35 cellular contexts compared by ENCODE assay signal in the genomic region with DNA sequence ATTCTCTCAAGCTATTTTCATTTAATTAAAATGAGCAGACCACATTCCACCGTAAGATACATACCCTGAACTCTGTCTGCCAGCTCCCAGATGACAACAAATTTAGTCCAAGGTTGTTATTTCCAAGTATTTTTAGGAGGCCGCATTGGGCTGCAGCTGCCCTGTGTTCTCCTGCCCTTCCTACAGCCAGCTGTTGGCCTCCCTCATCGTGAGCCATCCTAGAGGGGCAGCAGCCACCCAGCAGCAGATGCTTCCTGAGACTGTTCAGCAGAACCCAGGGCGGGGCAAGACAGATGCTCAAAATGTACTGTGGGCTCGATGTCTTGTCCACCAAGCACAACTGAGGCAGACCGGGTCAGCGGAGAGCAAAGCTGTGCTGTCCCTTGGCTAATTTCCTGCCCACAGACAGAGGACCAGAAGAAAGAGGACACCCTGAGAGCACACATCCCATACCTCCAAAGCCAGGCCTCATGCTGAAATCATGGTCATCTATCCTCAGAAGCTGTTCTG. TPM values are rescaled to one million over a fixed set of nuclear protein-coding genes. Genes with fewer than 3 reads are reported as not detected.
"Had no signal": no experiment of that assay in that cellular context is flagged by ENCODE, and none has a peak within 500 bp of the region (broad histone marks: within the 10 kb centered on the region; RNA-seq: fewer than 3 reads in every experiment).

No MANE protein-coding gene starts in this region.

- H3K4me3 Mint-ChIP-seq: naive B cell; naive thymus-derived CD8-positive, alpha-beta T cell; natural killer cell treated with Interleukin-12 subunit alpha and Interleukin-12 subunit beta and Interleukin-15 and Interleukin-18, amount 100 ng/mL, for 72 hours; neural progenitor cell; stimulated activated memory B cell treated with anti-CD40 and anti-IgM and Interleukin-4, amounts not matched to agents 10 μg/mL and 1 μg/mL and 100 μg/mL, for 72 hours; stimulated activated naive CD8-positive, alpha-beta T cell treated with anti-CD3 and anti-CD28 coated beads, Interleukin-15, amount 100 ng/mL, for 72 hours; type B pancreatic cell had no signal

- H3K27ac ChIP-seq: neural progenitor cell, pancreas, prostate gland, right lobe of liver, sigmoid colon, skin epidermis, spleen, suprapubic skin, testis, tibial artery, transverse colon, upper lobe of right lung, uterus had no signal

- H3K9ac ChIP-seq: neural progenitor cell had no signal

- H3K27me3 ChIP-seq: neural progenitor cell, pancreas, right lobe of liver, sigmoid colon, spleen, suprapubic skin, testis, tibial artery, transverse colon, upper lobe of right lung, uterus had no signal

- H3K4me2 ChIP-seq: neural progenitor cell, smooth muscle cell had no signal

- H3K9me3 Mint-ChIP-seq: natural killer cell treated with Interleukin-12 subunit alpha and Interleukin-12 subunit beta and Interleukin-15 and Interleukin-18, amount 100 ng/mL, for 72 hours; stimulated activated memory B cell treated with anti-CD40 and anti-IgM and Interleukin-4, amounts not matched to agents 10 μg/mL and 1 μg/mL and 100 μg/mL, for 72 hours; type B pancreatic cell had no signal

- H3K4me3 ChIP-seq: neural progenitor cell, pancreas, prostate gland, right lobe of liver, sigmoid colon, skin epidermis, smooth muscle cell, spleen, suprapubic skin, testis, tibial artery, transverse colon, upper lobe of right lung, uterus had no signal

- H3K36me3 ChIP-seq: neural progenitor cell, pancreas, prostate gland, right lobe of liver, sigmoid colon, spleen, suprapubic skin, tibial artery, transverse colon, upper lobe of right lung, uterus had no signal

- H3K36me3 Mint-ChIP-seq: naive B cell; natural killer cell treated with Interleukin-12 subunit alpha and Interleukin-12 subunit beta and Interleukin-15 and Interleukin-18, amount 100 ng/mL, for 72 hours; neural progenitor cell; stimulated activated memory B cell treated with anti-CD40 and anti-IgM and Interleukin-4, amounts not matched to agents 10 μg/mL and 1 μg/mL and 100 μg/mL, for 72 hours; type B pancreatic cell had no signal

- H2AFZ ChIP-seq: neural progenitor cell had no signal

- H3K27ac Mint-ChIP-seq: naive B cell; naive thymus-derived CD8-positive, alpha-beta T cell; natural killer cell treated with Interleukin-12 subunit alpha and Interleukin-12 subunit beta and Interleukin-15 and Interleukin-18, amount 100 ng/mL, for 72 hours; neural progenitor cell; stimulated activated memory B cell treated with anti-CD40 and anti-IgM and Interleukin-4, amounts not matched to agents 10 μg/mL and 1 μg/mL and 100 μg/mL, for 72 hours; type B pancreatic cell had no signal

- H3K9me3 ChIP-seq: pancreas, prostate gland, right lobe of liver, suprapubic skin, testis, transverse colon, upper lobe of right lung had no signal

- DNase-seq: naive B cell; naive thymus-derived CD8-positive, alpha-beta T cell; occipital lobe; pancreas; retina; right cardiac atrium; right lobe of liver; sigmoid colon; spleen; stimulated activated CD4-positive, alpha-beta T cell treated with anti-CD3 and anti-CD28 coated beads, Interleukin-12 subunit alpha, Interleukin-12 subunit beta, amount 100 ng/mL, for 4 hours; stimulated activated CD4-positive, alpha-beta T cell treated with anti-CD3 and anti-CD28 coated beads, Interleukin-1b, Interleukin-23, amount 100 ng/mL, for 48 hours; stimulated activated CD4-positive, alpha-beta T cell treated with anti-CD3 and anti-CD28 coated beads, Interleukin-4, amount 100 ng/mL, for 1 hour; stimulated activated CD4-positive, alpha-beta T cell treated with anti-CD3 and anti-CD28 coated beads, Interleukin-4, amount 100 ng/mL, for 4 hours; stimulated activated CD8-positive, alpha-beta memory T cell treated with anti-CD3 and anti-CD28 coated beads, Interleukin-4, amount 100 ng/mL, for 48 hours; stimulated activated naive CD4-positive, alpha-beta T cell; stimulated activated naive CD8-positive, alpha-beta T cell treated with anti-CD3 and anti-CD28 coated beads, Interleukin-15, amount 100 ng/mL, for 72 hours; stimulated activated naive CD8-positive, alpha-beta T cell treated with anti-CD3 and anti-CD28 coated beads, Interleukin-15, Interleukin-2, amounts not matched to agents 100 U/mL and 50 U/mL, for 24 hours; substantia nigra; testis; transverse colon; upper lobe of right lung; uterus had no signal

- H3K27me3 Mint-ChIP-seq: naive thymus-derived CD8-positive, alpha-beta T cell; natural killer cell treated with Interleukin-12 subunit alpha and Interleukin-12 subunit beta and Interleukin-15 and Interleukin-18, amount 100 ng/mL, for 72 hours; stimulated activated naive CD8-positive, alpha-beta T cell treated with anti-CD3 and anti-CD28 coated beads, Interleukin-15, amount 100 ng/mL, for 72 hours had no signal

- H3K4me1 ChIP-seq: neural progenitor cell, pancreas, prostate gland, right lobe of liver, sigmoid colon, spleen, suprapubic skin, testis, transverse colon, upper lobe of right lung, uterus had no signal

- ATAC-seq: naive thymus-derived CD8-positive, alpha-beta T cell; natural killer cell treated with Interleukin-12 subunit alpha and Interleukin-12 subunit beta and Interleukin-15 and Interleukin-18, amount 100 ng/mL, for 72 hours; pancreas; right cardiac atrium; right lobe of liver; stimulated activated memory B cell treated with anti-CD40 and anti-IgM and Interleukin-4, amounts not matched to agents 10 μg/mL and 1 μg/mL and 100 μg/mL, for 72 hours; stimulated activated naive CD8-positive, alpha-beta T cell treated with anti-CD3 and anti-CD28 coated beads, Interleukin-15, amount 100 ng/mL, for 72 hours; stimulated activated naive CD8-positive, alpha-beta T cell treated with anti-CD3 and anti-CD28 coated beads, Interleukin-15, Interleukin-2, amounts not matched to agents 100 U/mL and 50 U/mL, for 24 hours; upper lobe of right lung had no signal

- H3K4me1 Mint-ChIP-seq: naive B cell; naive thymus-derived CD8-positive, alpha-beta T cell; neural progenitor cell; stimulated activated memory B cell treated with anti-CD40 and anti-IgM and Interleukin-4, amounts not matched to agents 10 μg/mL and 1 μg/mL and 100 μg/mL, for 72 hours; stimulated activated naive CD8-positive, alpha-beta T cell treated with anti-CD3 and anti-CD28 coated beads, Interleukin-15, amount 100 ng/mL, for 72 hours had no signal

RNA-seq across cellular contexts. Expression of a gene that starts 16.4 kb away (rescaled TPM):
- total RNA-seq: naive thymus-derived CD8-positive, alpha-beta T cell; natural killer cell treated with Interleukin-12 subunit alpha and Interleukin-12 subunit beta and Interleukin-15 and Interleukin-18, amount 100 ng/mL, for 72 hours; occipital lobe; osteoblast; pancreas; pulmonary artery endothelial cell; right cardiac atrium; right lobe of liver; sigmoid colon; smooth muscle cell; spleen; upper lobe of right lung; urinary bladder had no signal
- polyA plus RNA-seq: naive thymus-derived CD8-positive, alpha-beta T cell; neural cell; right cardiac atrium; smooth muscle cell; spleen had no signal
